ENCODE assay signal across 15 cellular contexts in the genomic region with DNA sequence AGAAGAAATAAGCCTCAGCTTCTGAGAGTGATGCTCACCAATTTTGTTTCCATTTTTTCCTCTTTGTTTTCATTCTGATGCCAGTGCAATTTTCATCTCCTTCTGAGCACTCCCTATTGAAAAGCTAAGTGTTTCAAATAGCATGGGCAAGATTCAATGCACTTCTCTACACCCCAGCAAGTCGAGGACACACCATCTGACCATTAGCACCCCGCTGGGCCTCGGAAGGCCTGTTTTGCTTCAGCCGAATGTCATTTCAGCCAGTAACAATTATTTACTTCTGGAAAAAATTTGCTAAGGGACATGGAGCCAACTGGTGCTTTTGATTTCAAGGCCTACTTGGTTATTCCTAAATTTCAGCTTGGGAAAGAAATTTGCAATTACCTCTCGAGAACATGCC.
DNase-seq lines count a peak whose midpoint lies in the region; ATAC-seq and TF ChIP-seq lines count a peak whose summit lies in the region.
"Had no signal": no experiment of that assay in that cellular context is flagged by ENCODE, and none has a peak within 500 bp of the region (broad histone marks: within the 10 kb centered on the region; RNA-seq: fewer than 3 reads in every experiment).

No MANE protein-coding gene starts in this region.

- ATAC-seq in GM23338: no peak
- no peak for ATAC-seq in HG03175 (IDR thresholded peaks at IDR 0.05; ENCODE audit: unreplicated experiment)
- ATAC-seq: HCT116 had no signal

- no peaks in the 10 kb centered on the region for H3F3A ChIP-seq in GM23338 (replicated peaks; ENCODE audit: low read depth)

- no peaks in the 10 kb centered on the region for H3K27me3 ChIP-seq in GM23338 (ENCODE audit: insufficient read depth)
- H3K27me3 ChIP-seq in trophoblast cell (ENCODE audit: insufficient read depth, low read length): no peaks in the 10 kb centered on the region

- no peak overlapping the region for H3K18ac ChIP-seq in trophoblast cell (ENCODE audit: low read length)

- DNase-seq in GM23338 (ENCODE audit: low spot score) (peak; percentile 11), NCI-H2227 treated with DMSO at 0.1 percent for 48 hours (lab: John Stamatoyannopoulos, UW) (peak; percentile 63), cerebellum (ENCODE audit: low spot score) (peak; percentile 49), trophoblast cell (no peak), SW480 (ENCODE audit: low spot score) (no peak), superior temporal gyrus (ENCODE audit: extremely low spot score) (no peak)
- DNase-seq: Calu3; CD4-positive, alpha-beta memory T cell; COR-L47; DMS53; DMS79 treated with DMSO at 0.1 percent for 48 hours; GM23248; H9 had no signal

- H3K4me3 Mint-ChIP-seq in GM23338: no peak overlapping the region
- H3K4me3 Mint-ChIP-seq: CD4-positive, alpha-beta memory T cell; H9 had no signal

- peak overlapping the region; percentile 69 for H3K9ac ChIP-seq in trophoblast cell (ENCODE audit: low read length)
- H3K9ac ChIP-seq: GM23248 had no signal

- H2BK12ac ChIP-seq in trophoblast cell (ENCODE audit: low read length): no peak overlapping the region

- peaks cover 5% of the 10 kb centered on the region; the same call in 2 of the 3 replicates for H3K4me1 Mint-ChIP-seq in GM23338

- H2BK5ac ChIP-seq in trophoblast cell (ENCODE audit: low read depth, low read length, poor library complexity): no peak overlapping the region

- H3K79me2 ChIP-seq in GM23338 (replicated peaks; ENCODE audit: insufficient read depth) (no peaks in the 10 kb centered on the region), trophoblast cell (ENCODE audit: control insufficient read depth, insufficient read depth, low read length, poor library complexity) (no peaks in the 10 kb centered on the region)

- no peak overlapping the region for H4K12ac ChIP-seq in trophoblast cell (ENCODE audit: low read depth, low read length)

- no peaks in the 10 kb centered on the region for H3K27me3 Mint-ChIP-seq in GM23338 (ENCODE audit: insufficient read depth, low read depth, poor library complexity)

- H3K27ac ChIP-seq in GM23338 (ENCODE audit: low read depth) (no peak overlapping the region), trophoblast cell (ENCODE audit: low read depth, low read length) (no peak overlapping the region)
- H3K27ac ChIP-seq: GM23248 had no signal

- H3K14ac ChIP-seq in trophoblast cell (ENCODE audit: low read length): no peak overlapping the region

- no peak for TF ChIP-seq CTCF in GM23338 (conservative IDR thresholded peaks at IDR 0.05; ENCODE audit: low read depth in 2 of 2)

- H4K91ac ChIP-seq in trophoblast cell (ENCODE audit: low read depth, low read length): no peak overlapping the region

- H3K4me1 ChIP-seq in GM23338 (ENCODE audit: insufficient read depth) (no peaks in the 10 kb centered on the region), trophoblast cell (ENCODE audit: control insufficient read depth in 1 of 2, insufficient read depth in 2 of 2, low read length in 2 of 2) (no peaks in the 10 kb centered on the region)

- no peak overlapping the region for H3K4ac ChIP-seq in trophoblast cell (ENCODE audit: low read depth, low read length)

- H2AFZ ChIP-seq in GM23338 (no peak overlapping the region), trophoblast cell (ENCODE audit: insufficient read depth, low read length, poor library complexity) (no peak overlapping the region)
- H2AFZ ChIP-seq: GM23248 had no signal

- no peak overlapping the region for H3K27ac Mint-ChIP-seq in GM23338
- H3K27ac Mint-ChIP-seq: CD4-positive, alpha-beta memory T cell; H9 had no signal

- no peaks in the 10 kb centered on the region for H3K79me1 ChIP-seq in trophoblast cell (ENCODE audit: low read length)

- H3K9me3 ChIP-seq in trophoblast cell (ENCODE audit: insufficient read depth, low read depth, low read length): no peaks in the 10 kb centered on the region

- no peaks in the 10 kb centered on the region for H3K9me3 Mint-ChIP-seq in GM23338
- H3K9me3 Mint-ChIP-seq: CD4-positive, alpha-beta memory T cell; H9 had no signal

- H3K4me2 ChIP-seq in GM23338: no peak overlapping the region
- no peak overlapping the region for H3K4me2 ChIP-seq in trophoblast cell (ENCODE audit: low read length)

- H2AK5ac ChIP-seq in trophoblast cell (ENCODE audit: low read length): no peak overlapping the region

- no peaks in the 10 kb centered on the region for H3K36me3 ChIP-seq in GM23338 (ENCODE audit: insufficient read depth)
- H3K36me3 ChIP-seq in trophoblast cell (ENCODE audit: control insufficient read depth in 1 of 2, insufficient read depth in 2 of 2, low read length in 2 of 2): no peaks in the 10 kb centered on the region

- H3K36me3 Mint-ChIP-seq in GM23338 (ENCODE audit: low read depth): no peaks in the 10 kb centered on the region
- H3K36me3 Mint-ChIP-seq: CD4-positive, alpha-beta memory T cell had no signal

- H3K9me2 ChIP-seq in GM23338 (ENCODE audit: insufficient read depth): 0 out of 2 replicates have a peak, but pooled peaks cover 2% of the 10 kb centered on the region

- H3K4me3 ChIP-seq in GM23338 (no peak overlapping the region), trophoblast cell (ENCODE audit: low read depth, low read length) (no peak overlapping the region)
- H3K4me3 ChIP-seq: GM23248 had no signal

- no CpG with 5 or more reads among the region's 5 CpGs for WGBS in trophoblast cell (ENCODE audit: extremely low coverage, insufficient coverage, insufficient read length)

- no peak overlapping the region for H3K23ac ChIP-seq in trophoblast cell (ENCODE audit: low read length)

- H4K8ac ChIP-seq in trophoblast cell (ENCODE audit: low read depth, low read length): no peak overlapping the region

- no peak overlapping the region for H2BK120ac ChIP-seq in trophoblast cell (ENCODE audit: insufficient read depth, low read length, poor library complexity)

- H4K20me1 ChIP-seq in GM23338 (replicated peaks; ENCODE audit: insufficient read depth): no peaks in the 10 kb centered on the region

TF ChIP-seq in GM23338, 12 proteins besides CTCF, POLR2A, EP300 and RAD21 (continues in another document):
- TF ChIP-seq CREB1 (CRISPR knock-in tag; IDR thresholded peaks at IDR 0.05; ENCODE audit: low read depth) (no peak), ZNF331 (CRISPR knock-in tag; IDR thresholded peaks at IDR 0.05; ENCODE audit: low read depth) (no peak), JUNB (IDR thresholded peaks at IDR 0.05; ENCODE audit: unreplicated experiment) (no peak), EZH2phosphoT487 (IDR thresholded peaks at IDR 0.05; ENCODE audit: unreplicated experiment) (no peak), POLR2AphosphoS5 (IDR thresholded peaks at IDR 0.05; ENCODE audit: low read depth) (no peak)
- TF ChIP-seq, protein P1, sequence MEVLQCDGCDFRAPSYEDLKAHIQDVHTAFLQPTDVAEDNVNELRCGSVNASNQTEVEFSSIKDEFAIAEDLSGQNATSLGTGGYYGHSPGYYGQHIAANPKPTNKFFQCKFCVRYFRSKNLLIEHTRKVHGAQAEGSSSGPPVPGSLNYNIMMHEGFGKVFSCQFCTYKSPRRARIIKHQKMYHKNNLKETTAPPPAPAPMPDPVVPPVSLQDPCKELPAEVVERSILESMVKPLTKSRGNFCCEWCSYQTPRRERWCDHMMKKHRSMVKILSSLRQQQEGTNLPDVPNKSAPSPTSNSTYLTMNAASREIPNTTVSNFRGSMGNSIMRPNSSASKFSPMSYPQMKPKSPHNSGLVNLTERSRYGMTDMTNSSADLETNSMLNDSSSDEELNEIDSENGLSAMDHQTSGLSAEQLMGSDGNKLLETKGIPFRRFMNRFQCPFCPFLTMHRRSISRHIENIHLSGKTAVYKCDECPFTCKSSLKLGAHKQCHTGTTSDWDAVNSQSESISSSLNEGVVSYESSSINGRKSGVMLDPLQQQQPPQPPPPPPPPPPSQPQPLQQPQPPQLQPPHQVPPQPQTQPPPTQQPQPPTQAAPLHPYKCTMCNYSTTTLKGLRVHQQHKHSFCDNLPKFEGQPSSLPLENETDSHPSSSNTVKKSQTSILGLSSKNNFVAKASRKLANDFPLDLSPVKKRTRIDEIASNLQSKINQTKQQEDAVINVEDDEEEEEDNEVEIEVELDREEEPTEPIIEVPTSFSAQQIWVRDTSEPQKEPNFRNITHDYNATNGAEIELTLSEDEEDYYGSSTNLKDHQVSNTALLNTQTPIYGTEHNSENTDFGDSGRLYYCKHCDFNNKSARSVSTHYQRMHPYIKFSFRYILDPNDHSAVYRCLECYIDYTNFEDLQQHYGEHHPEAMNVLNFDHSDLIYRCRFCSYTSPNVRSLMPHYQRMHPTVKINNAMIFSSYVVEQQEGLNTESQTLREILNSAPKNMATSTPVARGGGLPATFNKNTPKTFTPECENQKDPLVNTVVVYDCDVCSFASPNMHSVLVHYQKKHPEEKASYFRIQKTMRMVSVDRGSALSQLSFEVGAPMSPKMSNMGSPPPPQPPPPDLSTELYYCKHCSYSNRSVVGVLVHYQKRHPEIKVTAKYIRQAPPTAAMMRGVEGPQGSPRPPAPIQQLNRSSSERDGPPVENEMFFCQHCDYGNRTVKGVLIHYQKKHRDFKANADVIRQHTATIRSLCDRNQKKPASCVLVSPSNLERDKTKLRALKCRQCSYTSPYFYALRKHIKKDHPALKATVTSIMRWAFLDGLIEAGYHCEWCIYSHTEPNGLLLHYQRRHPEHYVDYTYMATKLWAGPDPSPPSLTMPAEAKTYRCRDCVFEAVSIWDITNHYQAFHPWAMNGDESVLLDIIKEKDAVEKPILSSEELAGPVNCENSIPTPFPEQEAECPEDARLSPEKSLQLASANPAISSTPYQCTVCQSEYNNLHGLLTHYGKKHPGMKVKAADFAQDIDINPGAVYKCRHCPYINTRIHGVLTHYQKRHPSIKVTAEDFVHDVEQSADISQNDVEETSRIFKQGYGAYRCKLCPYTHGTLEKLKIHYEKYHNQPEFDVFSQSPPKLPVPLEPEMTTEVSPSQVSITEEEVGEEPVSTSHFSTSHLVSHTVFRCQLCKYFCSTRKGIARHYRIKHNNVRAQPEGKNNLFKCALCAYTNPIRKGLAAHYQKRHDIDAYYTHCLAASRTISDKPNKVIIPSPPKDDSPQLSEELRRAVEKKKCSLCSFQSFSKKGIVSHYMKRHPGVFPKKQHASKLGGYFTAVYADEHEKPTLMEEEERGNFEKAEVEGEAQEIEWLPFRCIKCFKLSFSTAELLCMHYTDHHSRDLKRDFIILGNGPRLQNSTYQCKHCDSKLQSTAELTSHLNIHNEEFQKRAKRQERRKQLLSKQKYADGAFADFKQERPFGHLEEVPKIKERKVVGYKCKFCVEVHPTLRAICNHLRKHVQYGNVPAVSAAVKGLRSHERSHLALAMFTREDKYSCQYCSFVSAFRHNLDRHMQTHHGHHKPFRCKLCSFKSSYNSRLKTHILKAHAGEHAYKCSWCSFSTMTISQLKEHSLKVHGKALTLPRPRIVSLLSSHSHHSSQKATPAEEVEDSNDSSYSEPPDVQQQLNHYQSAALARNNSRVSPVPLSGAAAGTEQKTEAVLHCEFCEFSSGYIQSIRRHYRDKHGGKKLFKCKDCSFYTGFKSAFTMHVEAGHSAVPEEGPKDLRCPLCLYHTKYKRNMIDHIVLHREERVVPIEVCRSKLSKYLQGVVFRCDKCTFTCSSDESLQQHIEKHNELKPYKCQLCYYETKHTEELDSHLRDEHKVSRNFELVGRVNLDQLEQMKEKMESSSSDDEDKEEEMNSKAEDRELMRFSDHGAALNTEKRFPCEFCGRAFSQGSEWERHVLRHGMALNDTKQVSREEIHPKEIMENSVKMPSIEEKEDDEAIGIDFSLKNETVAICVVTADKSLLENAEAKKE (CRISPR knock-in tag; IDR thresholded peaks at IDR 0.05): no peak

Comparison
In these comparisons a context has a peak if more than half of its experiments do, and no peak if none do; other contexts are left out.
1. DNase-seq: peak in GM23338 (single experiment), NCI-H2227 treated with DMSO at 0.1 percent for 48 hours (single experiment) and cerebellum (single experiment); none in trophoblast cell (0 of 2), SW480 (single experiment) and superior temporal gyrus (single experiment).